ENCODE assay signal across 8 cellular contexts in the genomic region with DNA sequence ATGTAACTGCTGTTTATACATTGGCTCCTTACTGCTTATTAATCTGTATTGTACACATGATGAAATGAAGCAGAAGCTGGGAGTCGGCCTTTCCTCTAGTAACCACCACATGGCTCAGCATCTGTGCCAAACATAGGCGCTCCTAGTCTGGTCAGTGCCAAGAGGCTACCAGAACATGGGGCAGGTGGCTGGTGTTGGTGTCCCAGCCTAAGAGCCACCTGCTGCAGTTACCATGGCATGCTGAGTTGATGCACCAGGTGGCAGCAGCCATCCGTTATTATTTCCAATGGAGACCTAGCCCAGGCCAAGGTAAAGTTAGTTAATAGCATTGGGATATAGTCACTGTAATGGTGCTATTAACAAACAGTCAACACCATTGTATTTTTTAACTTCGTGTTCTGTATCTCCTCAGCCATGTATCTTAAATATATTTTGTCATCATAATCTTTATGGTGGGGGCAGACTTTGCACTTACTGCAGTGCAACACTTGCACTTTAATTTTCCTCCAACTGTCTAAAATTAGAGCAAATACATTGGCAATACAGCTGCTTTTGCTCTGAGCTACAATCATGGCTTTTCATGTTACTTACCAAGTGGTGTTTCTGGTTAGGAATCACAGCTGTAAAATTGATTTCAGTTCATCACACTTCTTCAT. TPM values are rescaled to one million over a fixed set of nuclear protein-coding genes. Genes with fewer than 3 reads are reported as not detected.
DNase-seq lines count a peak whose midpoint lies in the region; ATAC-seq and TF ChIP-seq lines count a peak whose summit lies in the region.

No MANE protein-coding gene starts in this region.

- ATAC-seq in GM19395 (IDR thresholded peaks at IDR 0.05; ENCODE audit: unreplicated experiment) (peak; percentile 61), WTC11 (peak; percentile 95), GM19463 (IDR thresholded peaks at IDR 0.05; ENCODE audit: unreplicated experiment) (no peak)

- H2AFZ ChIP-seq in parathyroid adenoma = no peak overlapping the region

- H3K4me3 Mint-ChIP-seq in CD14-positive monocyte = no peak overlapping the region
- H3K4me3 Mint-ChIP-seq in WTC11 = no peak overlapping the region

- intact Hi-C loops in CD14-positive monocyte (cut with micrococcal nuclease) = loop anchor here in 1 of 2 donors (10.0 kb wide), 1 partner anchor 673 kb away; no protein-coding TSS in a partner anchor

- no peaks in the 10 kb centered on the region for H3K36me3 ChIP-seq in parathyroid adenoma (ENCODE audit: control insufficient read depth, insufficient read depth, low read length)

- H3K4me1 ChIP-seq in parathyroid adenoma = peaks cover 3% of the 10 kb centered on the region

- CTCF ChIA-PET in WTC11 (lab: Charles Lee) = interaction anchor here (1.5 kb wide), 1 partner anchor 254 kb away, joined by 4 read pairs; no protein-coding TSS in a partner anchor

- H3K27ac Mint-ChIP-seq in CD14-positive monocyte (no peak overlapping the region), WTC11 (no peak overlapping the region)

- H3K9ac ChIP-seq in parathyroid adenoma = no peak overlapping the region

- no peaks in the 10 kb centered on the region for H3K9me3 ChIP-seq in parathyroid adenoma (ENCODE audit: control insufficient read depth, low read length)

- H3K9me3 Mint-ChIP-seq in CD14-positive monocyte (peaks cover 0 to 2% (median 0%) of the 10 kb centered on the region in 7 donors), WTC11 (no peaks in the 10 kb centered on the region)

- H3K27me3 ChIP-seq in parathyroid adenoma (ENCODE audit: control insufficient read depth, insufficient read depth, low read length) = no peaks in the 10 kb centered on the region

- H3K27ac ChIP-seq in parathyroid adenoma = no peak overlapping the region

- peaks cover 86 to 93% of the 10 kb centered on the region in 2 donors for H3K36me3 Mint-ChIP-seq in CD14-positive monocyte
- H3K36me3 Mint-ChIP-seq in WTC11 = peaks cover 31% of the 10 kb centered on the region

- no peak for DNase-seq in CD14-positive monocyte (ENCODE audit: low spot score)
- DNase-seq in NCI-H1930 (lab: John Stamatoyannopoulos, UW) = peak; percentile 45 to 70
- peak; percentile 57 for DNase-seq in WTC11 (ENCODE audit: low spot score)
- DNase-seq in fibroblast of pulmonary artery (ENCODE audit: low read depth) = peak; percentile 36
- no peak for DNase-seq in NOMO-1 treated with dmso at 0.1 percent for 144 hours (lab: John Stamatoyannopoulos, UW; ENCODE audit: unreplicated experiment)

- TF ChIP-seq CTCF in CD14-positive monocyte (IDR thresholded peaks at IDR 0.05) = peak; percentile 32
- TF ChIP-seq CTCF in WTC11 (IDR thresholded peaks at IDR 0.05) = no peak
- TF ChIP-seq CTCF in fibroblast of pulmonary artery (IDR thresholded peaks at IDR 0.05; ENCODE audit: low read length, missing control alignments) = peak; percentile 44
- peak; percentile 57 for TF ChIP-seq CTCF in parathyroid adenoma (IDR thresholded peaks at IDR 0.05)

- H3K4me2 ChIP-seq in parathyroid adenoma (ENCODE audit: low read length) = no peak overlapping the region

- POLR2A ChIA-PET in WTC11 (lab: Charles Lee) = no interaction called here

- H3K79me2 ChIP-seq in parathyroid adenoma = no peaks in the 10 kb centered on the region

- H3K4me1 Mint-ChIP-seq in CD14-positive monocyte = no peaks in the 10 kb centered on the region
- H3K4me1 Mint-ChIP-seq in WTC11 = no peaks in the 10 kb centered on the region

- H3K4me3 ChIP-seq in fibroblast of pulmonary artery (replicated peaks; ENCODE audit: low read depth, low read length) (no peak overlapping the region), parathyroid adenoma (ENCODE audit: low read depth, low read length) (no peak overlapping the region)

- H3K27me3 Mint-ChIP-seq in CD14-positive monocyte (ENCODE audit: low read depth in 3 of 3) = no peaks in the 10 kb centered on the region
- H3K27me3 Mint-ChIP-seq in WTC11 (ENCODE audit: low read depth) = no peaks in the 10 kb centered on the region

TF ChIP-seq in WTC11, 78 proteins besides CTCF, POLR2A, EP300 and RAD21 (continues in another document):
- no peak for TF ChIP-seq MYBL2 (CRISPR knock-in tag; IDR thresholded peaks at IDR 0.05)
- TF ChIP-seq SOX15 (CRISPR knock-in tag; IDR thresholded peaks at IDR 0.05) = no peak
- TF ChIP-seq, protein P1, sequence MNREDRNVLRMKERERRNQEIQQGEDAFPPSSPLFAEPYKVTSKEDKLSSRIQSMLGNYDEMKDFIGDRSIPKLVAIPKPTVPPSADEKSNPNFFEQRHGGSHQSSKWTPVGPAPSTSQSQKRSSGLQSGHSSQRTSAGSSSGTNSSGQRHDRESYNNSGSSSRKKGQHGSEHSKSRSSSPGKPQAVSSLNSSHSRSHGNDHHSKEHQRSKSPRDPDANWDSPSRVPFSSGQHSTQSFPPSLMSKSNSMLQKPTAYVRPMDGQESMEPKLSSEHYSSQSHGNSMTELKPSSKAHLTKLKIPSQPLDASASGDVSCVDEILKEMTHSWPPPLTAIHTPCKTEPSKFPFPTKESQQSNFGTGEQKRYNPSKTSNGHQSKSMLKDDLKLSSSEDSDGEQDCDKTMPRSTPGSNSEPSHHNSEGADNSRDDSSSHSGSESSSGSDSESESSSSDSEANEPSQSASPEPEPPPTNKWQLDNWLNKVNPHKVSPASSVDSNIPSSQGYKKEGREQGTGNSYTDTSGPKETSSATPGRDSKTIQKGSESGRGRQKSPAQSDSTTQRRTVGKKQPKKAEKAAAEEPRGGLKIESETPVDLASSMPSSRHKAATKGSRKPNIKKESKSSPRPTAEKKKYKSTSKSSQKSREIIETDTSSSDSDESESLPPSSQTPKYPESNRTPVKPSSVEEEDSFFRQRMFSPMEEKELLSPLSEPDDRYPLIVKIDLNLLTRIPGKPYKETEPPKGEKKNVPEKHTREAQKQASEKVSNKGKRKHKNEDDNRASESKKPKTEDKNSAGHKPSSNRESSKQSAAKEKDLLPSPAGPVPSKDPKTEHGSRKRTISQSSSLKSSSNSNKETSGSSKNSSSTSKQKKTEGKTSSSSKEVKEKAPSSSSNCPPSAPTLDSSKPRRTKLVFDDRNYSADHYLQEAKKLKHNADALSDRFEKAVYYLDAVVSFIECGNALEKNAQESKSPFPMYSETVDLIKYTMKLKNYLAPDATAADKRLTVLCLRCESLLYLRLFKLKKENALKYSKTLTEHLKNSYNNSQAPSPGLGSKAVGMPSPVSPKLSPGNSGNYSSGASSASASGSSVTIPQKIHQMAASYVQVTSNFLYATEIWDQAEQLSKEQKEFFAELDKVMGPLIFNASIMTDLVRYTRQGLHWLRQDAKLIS (CRISPR knock-in tag; IDR thresholded peaks at IDR 0.05; ENCODE audit: borderline replicate concordance) = no peak
- no peak for TF ChIP-seq EMX1 (CRISPR knock-in tag; IDR thresholded peaks at IDR 0.05)
- TF ChIP-seq, protein P2, sequence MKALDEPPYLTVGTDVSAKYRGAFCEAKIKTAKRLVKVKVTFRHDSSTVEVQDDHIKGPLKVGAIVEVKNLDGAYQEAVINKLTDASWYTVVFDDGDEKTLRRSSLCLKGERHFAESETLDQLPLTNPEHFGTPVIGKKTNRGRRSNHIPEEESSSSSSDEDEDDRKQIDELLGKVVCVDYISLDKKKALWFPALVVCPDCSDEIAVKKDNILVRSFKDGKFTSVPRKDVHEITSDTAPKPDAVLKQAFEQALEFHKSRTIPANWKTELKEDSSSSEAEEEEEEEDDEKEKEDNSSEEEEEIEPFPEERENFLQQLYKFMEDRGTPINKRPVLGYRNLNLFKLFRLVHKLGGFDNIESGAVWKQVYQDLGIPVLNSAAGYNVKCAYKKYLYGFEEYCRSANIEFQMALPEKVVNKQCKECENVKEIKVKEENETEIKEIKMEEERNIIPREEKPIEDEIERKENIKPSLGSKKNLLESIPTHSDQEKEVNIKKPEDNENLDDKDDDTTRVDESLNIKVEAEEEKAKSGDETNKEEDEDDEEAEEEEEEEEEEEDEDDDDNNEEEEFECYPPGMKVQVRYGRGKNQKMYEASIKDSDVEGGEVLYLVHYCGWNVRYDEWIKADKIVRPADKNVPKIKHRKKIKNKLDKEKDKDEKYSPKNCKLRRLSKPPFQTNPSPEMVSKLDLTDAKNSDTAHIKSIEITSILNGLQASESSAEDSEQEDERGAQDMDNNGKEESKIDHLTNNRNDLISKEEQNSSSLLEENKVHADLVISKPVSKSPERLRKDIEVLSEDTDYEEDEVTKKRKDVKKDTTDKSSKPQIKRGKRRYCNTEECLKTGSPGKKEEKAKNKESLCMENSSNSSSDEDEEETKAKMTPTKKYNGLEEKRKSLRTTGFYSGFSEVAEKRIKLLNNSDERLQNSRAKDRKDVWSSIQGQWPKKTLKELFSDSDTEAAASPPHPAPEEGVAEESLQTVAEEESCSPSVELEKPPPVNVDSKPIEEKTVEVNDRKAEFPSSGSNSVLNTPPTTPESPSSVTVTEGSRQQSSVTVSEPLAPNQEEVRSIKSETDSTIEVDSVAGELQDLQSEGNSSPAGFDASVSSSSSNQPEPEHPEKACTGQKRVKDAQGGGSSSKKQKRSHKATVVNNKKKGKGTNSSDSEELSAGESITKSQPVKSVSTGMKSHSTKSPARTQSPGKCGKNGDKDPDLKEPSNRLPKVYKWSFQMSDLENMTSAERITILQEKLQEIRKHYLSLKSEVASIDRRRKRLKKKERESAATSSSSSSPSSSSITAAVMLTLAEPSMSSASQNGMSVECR (CRISPR knock-in tag; IDR thresholded peaks at IDR 0.05; ENCODE audit: borderline replicate concordance) = no peak
- no peak for TF ChIP-seq GRHL2 (CRISPR knock-in tag; IDR thresholded peaks at IDR 0.05; ENCODE audit: insufficient replicate concordance, severe bottlenecking)
- TF ChIP-seq, protein P3, sequence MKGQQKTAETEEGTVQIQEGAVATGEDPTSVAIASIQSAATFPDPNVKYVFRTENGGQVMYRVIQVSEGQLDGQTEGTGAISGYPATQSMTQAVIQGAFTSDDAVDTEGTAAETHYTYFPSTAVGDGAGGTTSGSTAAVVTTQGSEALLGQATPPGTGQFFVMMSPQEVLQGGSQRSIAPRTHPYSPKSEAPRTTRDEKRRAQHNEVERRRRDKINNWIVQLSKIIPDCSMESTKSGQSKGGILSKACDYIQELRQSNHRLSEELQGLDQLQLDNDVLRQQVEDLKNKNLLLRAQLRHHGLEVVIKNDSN (CRISPR knock-in tag; IDR thresholded peaks at IDR 0.05) = no peak
- TF ChIP-seq JAZF1 (CRISPR knock-in tag; IDR thresholded peaks at IDR 0.05) = no peak
- no peak for TF ChIP-seq ZNF671 (CRISPR knock-in tag; IDR thresholded peaks at IDR 0.05)
- TF ChIP-seq RELA (CRISPR knock-in tag; IDR thresholded peaks at IDR 0.05; ENCODE audit: borderline replicate concordance) = no peak

RNA-seq across cellular contexts. Expression of a gene that starts 33.1 kb away (rescaled TPM):
- polyA plus RNA-seq in CD14-positive monocyte = 10 to 100 TPM; 44.7 to 52.9 TPM
- total RNA-seq in WTC11 (2021) = 27.0 to 31.0 TPM (median 29.2 TPM) in 3 replicates

Comparison
In these comparisons a context has a peak if more than half of its experiments do, and no peak if none do; other contexts are left out.
1. DNase-seq: peak in NCI-H1930 (2 of 2), WTC11 (single experiment) and fibroblast of pulmonary artery (single experiment); none in CD14-positive monocyte (single experiment) and NOMO-1 treated with dmso at 0.1 percent for 144 hours (single experiment).